ENCODE assay signal across 1 cellular context in the genomic region with DNA sequence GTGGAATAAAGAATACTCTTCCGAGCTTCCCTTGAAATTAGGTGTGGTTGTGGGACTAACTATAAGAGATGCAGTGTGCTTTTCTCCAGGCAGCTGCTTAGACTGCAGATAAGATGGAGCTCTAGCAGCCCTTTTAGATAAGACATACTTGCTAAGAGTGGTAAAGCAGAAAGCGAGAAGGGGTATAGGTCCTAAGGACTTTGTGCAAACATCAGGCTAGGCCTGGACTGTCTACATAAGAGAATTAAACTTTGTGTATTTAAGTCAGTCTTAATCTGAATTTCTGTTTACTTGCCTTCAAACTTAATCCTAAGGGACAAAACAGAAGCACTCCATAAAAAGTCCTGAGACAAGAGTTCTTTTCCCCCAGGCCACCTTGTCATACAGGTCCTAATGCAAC.
TF ChIP-seq lines count a peak whose summit lies in the region.

No MANE protein-coding gene starts in this region.

TF ChIP-seq in K562, 482 proteins besides CTCF, POLR2A, EP300 and RAD21 (continued from another document):
- TF ChIP-seq, protein P1, sequence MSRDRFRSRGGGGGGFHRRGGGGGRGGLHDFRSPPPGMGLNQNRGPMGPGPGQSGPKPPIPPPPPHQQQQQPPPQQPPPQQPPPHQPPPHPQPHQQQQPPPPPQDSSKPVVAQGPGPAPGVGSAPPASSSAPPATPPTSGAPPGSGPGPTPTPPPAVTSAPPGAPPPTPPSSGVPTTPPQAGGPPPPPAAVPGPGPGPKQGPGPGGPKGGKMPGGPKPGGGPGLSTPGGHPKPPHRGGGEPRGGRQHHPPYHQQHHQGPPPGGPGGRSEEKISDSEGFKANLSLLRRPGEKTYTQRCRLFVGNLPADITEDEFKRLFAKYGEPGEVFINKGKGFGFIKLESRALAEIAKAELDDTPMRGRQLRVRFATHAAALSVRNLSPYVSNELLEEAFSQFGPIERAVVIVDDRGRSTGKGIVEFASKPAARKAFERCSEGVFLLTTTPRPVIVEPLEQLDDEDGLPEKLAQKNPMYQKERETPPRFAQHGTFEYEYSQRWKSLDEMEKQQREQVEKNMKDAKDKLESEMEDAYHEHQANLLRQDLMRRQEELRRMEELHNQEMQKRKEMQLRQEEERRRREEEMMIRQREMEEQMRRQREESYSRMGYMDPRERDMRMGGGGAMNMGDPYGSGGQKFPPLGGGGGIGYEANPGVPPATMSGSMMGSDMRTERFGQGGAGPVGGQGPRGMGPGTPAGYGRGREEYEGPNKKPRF (IDR thresholded peaks at IDR 0.05; ENCODE audit: low read depth, low read length), result no peak
- TF ChIP-seq DNMT1 (IDR thresholded peaks at IDR 0.05), result no peak
- no peak for TF ChIP-seq ZSCAN32 (CRISPR knock-in tag; IDR thresholded peaks at IDR 0.05)
- TF ChIP-seq BRCA1 (IDR thresholded peaks at IDR 0.05), result no peak
- no peak for TF ChIP-seq BRCA1 (CRISPR knock-in tag; IDR thresholded peaks at IDR 0.05)
- no peak for TF ChIP-seq MED1 (CRISPR knock-in tag; IDR thresholded peaks at IDR 0.05; ENCODE audit: borderline replicate concordance)
- TF ChIP-seq U2AF2 (optimal IDR thresholded peaks at IDR 0.05; ENCODE audit: low read depth, low read length), result no peak
